ENCODE assay signal across 15 cellular contexts in genomic region chr20:36485286-36485685, GRCh38. TPM values are rescaled to one million over a fixed set of nuclear protein-coding genes. Genes with fewer than 3 reads are reported as not detected.
A peak's percentile ranks its signal among the peaks of the same experiment; 100 is the strongest.
DNase-seq lines count a peak whose midpoint lies in the region; ATAC-seq and TF ChIP-seq lines count a peak whose summit lies in the region.
"Had no signal": no experiment of that assay in that cellular context is flagged by ENCODE, and none has a peak within 500 bp of the region (broad histone marks: within the 10 kb centered on the region; RNA-seq: fewer than 3 reads in every experiment).

No MANE protein-coding gene starts in this region.

- peaks cover 92% of the 10 kb centered on the region for H3K4me1 ChIP-seq in psoas muscle
- peaks cover 0 to 99% (median 83%) of the 10 kb centered on the region in 4 donors for H3K4me1 ChIP-seq in tibial artery
- H3K4me1 ChIP-seq in Karpas-422 (ENCODE audit: low read length), result no peaks in the 10 kb centered on the region
- H3K4me1 ChIP-seq: HAP-1 had no signal

- intact Hi-C loops in dorsolateral prefrontal cortex (cut with DNase I) (no loop called here), psoas muscle (cut with DNase I) (loop anchor here in 1 of 2 donors (10.0 kb wide), 1 partner anchor 120 kb away; the partner anchor contains the start of gene RAB5IF), tibial artery (cut with DNase I; ENCODE audit: low total_unique reads) (no loop called here)

- no peak overlapping the region for H3K4me2 ChIP-seq in Karpas-422 (ENCODE audit: low read depth, low read length, poor library complexity, severe bottlenecking)
- H3K4me2 ChIP-seq: BLaER1 treated with 17β-estradiol and CSF1 and Interleukin-3, amounts not matched to agents 10 nM and 100 nM had no signal

- no peaks in the 10 kb centered on the region for H3K9me3 Mint-ChIP-seq in immature natural killer cell
- H3K9me3 Mint-ChIP-seq: CD4-positive, alpha-beta T cell had no signal

- no peaks in the 10 kb centered on the region for H3K36me3 Mint-ChIP-seq in immature natural killer cell

- H3K27ac Mint-ChIP-seq in immature natural killer cell, result peak overlapping the region in 1 of 6 donors; percentile 14
- H3K27ac Mint-ChIP-seq: CD4-positive, alpha-beta T cell had no signal

- H3K27me3 Mint-ChIP-seq in immature natural killer cell (ENCODE audit: low read depth in 3 of 3), result peaks cover 0 to 3% (median 2%) of the 10 kb centered on the region in 3 donors
- H3K27me3 Mint-ChIP-seq: CD4-positive, alpha-beta T cell had no signal

- peak overlapping the region in 38 of 59 donors; percentile 2 to 82 (median 52) for H3K27ac ChIP-seq in dorsolateral prefrontal cortex
- H3K27ac ChIP-seq in psoas muscle, result peak overlapping the region; percentile 89
- H3K27ac ChIP-seq in tibial artery, result peak overlapping the region; percentile 20 to 77
- H3K27ac ChIP-seq in Karpas-422 (ENCODE audit: low read length), result no peak overlapping the region
- H3K27ac ChIP-seq: 22Rv1; BLaER1 treated with 17β-estradiol and CSF1 and Interleukin-3, amounts not matched to agents 10 nM and 100 nM had no signal

- no peak overlapping the region for H2AFZ ChIP-seq in Karpas-422 (ENCODE audit: low read length)

- H3K79me2 ChIP-seq in Karpas-422 (ENCODE audit: low read length), result no peaks in the 10 kb centered on the region

- ATAC-seq in psoas muscle, result no peak
- ATAC-seq in HG02973 (IDR thresholded peaks at IDR 0.05; ENCODE audit: unreplicated experiment), result no peak

- no peaks in the 10 kb centered on the region for H3K27me3 ChIP-seq in dorsolateral prefrontal cortex
- no peaks in the 10 kb centered on the region for H3K27me3 ChIP-seq in psoas muscle (ENCODE audit: insufficient read depth in 3 of 3, low read length in 2 of 3)
- H3K27me3 ChIP-seq in tibial artery, result no peaks in the 10 kb centered on the region
- no peaks in the 10 kb centered on the region for H3K27me3 ChIP-seq in Karpas-422 (ENCODE audit: low read length)
- H3K27me3 ChIP-seq: BLaER1 treated with 17β-estradiol and CSF1 and Interleukin-3, amounts not matched to agents 10 nM and 100 nM had no signal

- H3K9me3 ChIP-seq in psoas muscle, result no peaks in the 10 kb centered on the region
- no peaks in the 10 kb centered on the region for H3K9me3 ChIP-seq in tibial artery
- H3K9me3 ChIP-seq in Karpas-422 (ENCODE audit: low read length), result no peaks in the 10 kb centered on the region
- H3K9me3 ChIP-seq: BLaER1 treated with 17β-estradiol and CSF1 and Interleukin-3, amounts not matched to agents 10 nM and 100 nM; HAP-1 had no signal

- no peak for TF ChIP-seq CTCF in dorsolateral prefrontal cortex (IDR thresholded peaks at IDR 0.05 in 54 of 56, conservative IDR thresholded peaks at IDR 0.05 in 2 of 56; ENCODE audit: low read depth in 1 of 56, partially characterized antibody in 56 of 56)
- TF ChIP-seq CTCF in psoas muscle (IDR thresholded peaks at IDR 0.05), result no peak
- TF ChIP-seq CTCF in tibial artery (IDR thresholded peaks at IDR 0.05), result no peak

- H3K9ac ChIP-seq in Karpas-422 (ENCODE audit: low read length), result no peak overlapping the region
- H3K9ac ChIP-seq: BLaER1 treated with 17β-estradiol and CSF1 and Interleukin-3, amounts not matched to agents 10 nM and 100 nM had no signal

- DNase-seq in NCI-H1092 (lab: John Stamatoyannopoulos, UW) (peak; percentile 61), NCI-H1092 treated with DMSO at 0.1 percent for 48 hours (lab: John Stamatoyannopoulos, UW) (no peak), dorsolateral prefrontal cortex (no peak), psoas muscle (no peak), tibial artery (no peak), immature natural killer cell (no peak), Karpas-422 (no peak)
- DNase-seq: AML-193; CD4-positive, alpha-beta T cell; EL had no signal

- no peaks in the 10 kb centered on the region for H3K9me2 ChIP-seq in Karpas-422 (replicated peaks; ENCODE audit: insufficient read depth, low read length)

- no peak overlapping the region for H3K4me3 Mint-ChIP-seq in immature natural killer cell
- H3K4me3 Mint-ChIP-seq: CD4-positive, alpha-beta T cell had no signal

- peaks cover 38 to 48% of the 10 kb centered on the region in 2 donors for H3K4me1 Mint-ChIP-seq in immature natural killer cell

- no peaks in the 10 kb centered on the region for H3K36me3 ChIP-seq in psoas muscle (ENCODE audit: insufficient read depth in 1 of 2, low read depth in 1 of 2)
- no peaks in the 10 kb centered on the region for H3K36me3 ChIP-seq in tibial artery
- no peaks in the 10 kb centered on the region for H3K36me3 ChIP-seq in Karpas-422 (ENCODE audit: insufficient read depth, low read length)
- H3K36me3 ChIP-seq: HAP-1 had no signal

- no peak overlapping the region for H3K4me3 ChIP-seq in dorsolateral prefrontal cortex
- H3K4me3 ChIP-seq in psoas muscle, result no peak overlapping the region
- no peak overlapping the region for H3K4me3 ChIP-seq in tibial artery
- no peak overlapping the region for H3K4me3 ChIP-seq in Karpas-422 (ENCODE audit: low read length)
- H3K4me3 ChIP-seq: BLaER1 treated with 17β-estradiol and CSF1 and Interleukin-3, amounts not matched to agents 10 nM and 100 nM; HAP-1 had no signal

- 86 to 97% (median 88%) methylated on average over 3 of the region's 3 CpGs for WGBS in psoas muscle, 3 donors

- peaks cover 17% of the 10 kb centered on the region; the same call in 1 of the 2 replicates for H4K20me1 ChIP-seq in Karpas-422 (ENCODE audit: insufficient read depth, low read depth, low read length)

RNA-seq across cellular contexts. Expression of gene MYL9, which starts 56.0 kb away (rescaled TPM):
- total RNA-seq in dorsolateral prefrontal cortex, result 100 to 1,000 TPM in 8 of 120 experiments, 10 to 100 TPM in 111, 1 to 10 TPM in 1; 8.1 to 407 (median 27.4) TPM
- 10 to 100 TPM; 42.5 to 86.6 (median 44.5) TPM for total RNA-seq in psoas muscle
- 10 to 100 TPM; 23.1 to 33.7 (median 27.2) TPM for polyA plus RNA-seq in psoas muscle
- 1 to 10 TPM in 1 of 3 donors, under 1 TPM in 2; 0.10 to 2.7 (median 0.48) TPM for polyA plus RNA-seq in immature natural killer cell
- not detected in 2 replicates for total RNA-seq in Karpas-422 (2014; rRNA removed; shearing (Covaris generic); ENCODE audit: low replicate concordance)
- total RNA-seq: A673; CD4-positive, alpha-beta T cell had no signal
